33 cellular contexts compared by ENCODE assay signal in genomic region chrX:131201986-131202385, GRCh38.
"Had no signal": no experiment of that assay in that cellular context is flagged by ENCODE, and none has a peak within 500 bp of the region (broad histone marks: within the 10 kb centered on the region; RNA-seq: fewer than 3 reads in every experiment).

No MANE protein-coding gene starts in this region.

- H3K36me3 ChIP-seq: ascending aorta, cardiac muscle cell, WERI-Rb-1 had no signal

- H3K4me1 ChIP-seq: ascending aorta had no signal

- H3K27ac ChIP-seq: ascending aorta, cardiac muscle cell, WERI-Rb-1 had no signal

- FAIRE-seq: bronchial epithelial cell, TTC549 had no signal

- ATAC-seq: activated CD4-positive, alpha-beta T cell treated with anti-CD3 and anti-CD28 coated beads for 36 hours; activated CD4-positive, CD25-positive, alpha-beta regulatory T cell treated with anti-CD3 and anti-CD28 coated beads, Interleukin-2, amount 50 U/mL, for 24 hours; activated CD8-positive, alpha-beta memory T cell treated with anti-CD3 and anti-CD28 coated beads, Interleukin-2, amount 10 ng/mL, durations not matched to agents 7 days and 5 days; activated CD8-positive, alpha-beta T cell treated with anti-CD3 and anti-CD28 coated beads, Interleukin-2, amount 10 ng/mL, durations not matched to agents 7 days and 5 days; activated naive CD8-positive, alpha-beta T cell treated with anti-CD3 and anti-CD28 coated beads, Interleukin-2, amount 50 U/mL, for 24 hours; WTC11 had no signal

- H3K27me3 ChIP-seq: ascending aorta, cardiac muscle cell had no signal

- H3K4me3 ChIP-seq: ascending aorta, cardiac muscle cell had no signal

- DNase-seq: activated CD4-positive, alpha-beta memory T cell treated with anti-CD3 and anti-CD28 coated beads, Interleukin-2, amount 10 ng/mL, durations not matched to agents 7 days and 5 days; activated CD4-positive, alpha-beta T cell treated with anti-CD3 and anti-CD28 coated beads for 1 hour; activated CD4-positive, alpha-beta T cell treated with anti-CD3 and anti-CD28 coated beads for 36 hours; activated CD4-positive, alpha-beta T cell treated with anti-CD3 and anti-CD28 coated beads for 48 hours; activated CD4-positive, alpha-beta T cell treated with anti-CD3 and anti-CD28 coated beads, Interleukin-2, amount 10 ng/mL, durations not matched to agents 7 days and 5 days; activated CD4-positive, alpha-beta T cell treated with anti-CD3 and anti-CD28 coated beads, Interleukin-2, amount 50 U/mL, for 48 hours; activated CD4-positive, CD25-positive, alpha-beta regulatory T cell; activated CD8-positive, alpha-beta memory T cell treated with anti-CD3 and anti-CD28 coated beads for 24 hours; activated CD8-positive, alpha-beta memory T cell treated with anti-CD3 and anti-CD28 coated beads, Interleukin-2, amount 10 ng/mL, durations not matched to agents 7 days and 5 days; activated CD8-positive, alpha-beta memory T cell treated with anti-CD3 and anti-CD28 coated beads, Interleukin-2, amount 50 U/mL, for 48 hours; activated CD8-positive, alpha-beta T cell treated with anti-CD3 and anti-CD28 coated beads, Interleukin-2, amount 10 ng/mL, durations not matched to agents 7 days and 5 days; activated effector memory CD4-positive, alpha-beta T cell treated with Interleukin-2 at 50 U/mL for 16 hours; activated gamma-delta T cell; activated naive CD4-positive, alpha-beta T cell treated with anti-CD3 and anti-CD28 coated beads, Interleukin-2, amount 10 ng/mL, durations not matched to agents 7 days and 5 days; activated naive CD4-positive, alpha-beta T cell treated with Interleukin-2 at 50 U/mL for 16 hours; activated naive CD8-positive, alpha-beta T cell treated with anti-CD3 and anti-CD28 coated beads, Interleukin-2, amount 10 ng/mL, durations not matched to agents 7 days and 5 days; activated naive CD8-positive, alpha-beta T cell treated with anti-CD3 and anti-CD28 coated beads, Interleukin-2, amount 50 U/mL, for 24 hours; activated T-cell treated with anti-CD3 and anti-CD28 coated beads, Interleukin-2, amount 50 U/mL, for 24 hours; activated T-cell treated with anti-CD3 and anti-CD28 coated beads, Interleukin-2, amount 50 U/mL, for 48 hours; amygdala; anterior cingulate cortex; caudate nucleus; cerebellar nuclear complex; T-helper 1 cell; T-helper 2 cell; T-helper 9 cell; WERI-Rb-1 had no signal

- H3K9me3 ChIP-seq: ascending aorta had no signal
